ENCODE assay signal across 8 cellular contexts in the genomic region with DNA sequence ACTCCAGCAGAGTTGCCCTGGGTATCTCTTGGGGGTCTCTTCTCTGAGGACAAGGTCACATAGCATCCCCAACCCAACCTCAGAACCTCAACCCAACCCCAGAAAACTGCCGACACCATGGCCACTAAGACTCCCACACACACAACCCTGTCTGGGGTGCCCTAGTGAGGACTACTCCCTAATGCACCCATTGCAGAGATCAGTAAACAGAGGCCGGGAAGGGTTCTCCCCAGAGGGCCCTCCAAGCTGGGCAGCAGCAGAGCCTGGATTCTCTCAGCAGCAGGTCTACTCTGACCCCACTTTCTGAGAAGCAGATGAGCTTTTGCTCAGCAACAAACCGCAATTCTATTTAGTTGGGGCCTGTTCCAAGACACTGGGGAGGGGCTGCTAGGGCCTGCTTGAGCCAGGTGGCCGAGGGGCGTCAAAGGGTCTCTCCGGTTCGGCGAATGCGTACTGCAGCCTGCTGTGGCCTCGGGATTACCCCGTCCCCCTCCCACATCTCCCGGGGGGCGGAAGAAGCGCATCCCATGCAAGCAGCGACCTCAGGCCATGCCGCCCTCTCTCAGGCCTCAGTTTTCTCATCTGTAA. TPM values are rescaled to one million over a fixed set of nuclear protein-coding genes. Genes with fewer than 3 reads are reported as not detected.
A peak's percentile ranks its signal among the peaks of the same experiment; 100 is the strongest.
DNase-seq lines count a peak whose midpoint lies in the region; ATAC-seq, FAIRE-seq and TF ChIP-seq lines count a peak whose summit lies in the region.

No MANE protein-coding gene starts in this region.

- H3K27me3 Mint-ChIP-seq in activated B cell treated with CpG ODN at 0.5 μM for 24 hours, result peaks cover 36% of the 10 kb centered on the region
- peaks cover 46 to 69% of the 10 kb centered on the region in 2 donors for H3K27me3 Mint-ChIP-seq in effector memory CD8-positive, alpha-beta T cell

- H3K36me3 ChIP-seq in right atrium auricular region (no peaks in the 10 kb centered on the region), kidney (ENCODE audit: control insufficient read depth in 1 of 2, insufficient read depth in 2 of 2, low read length in 2 of 2) (peaks cover 5 to 14% of the 10 kb centered on the region in 2 donors)

- POLR2A ChIA-PET in activated B cell treated with CpG ODN at 0.5 μM for 24 hours (lab: Charles Lee), result no interaction called here

- no peak for FAIRE-seq in kidney (lab: Jason Lieb, UNC)

- H3K4me3 ChIP-seq in right atrium auricular region (peak overlapping the region; percentile 51 to 58), kidney (ENCODE audit: low read length in 2 of 2) (peak overlapping the region; percentile 77 to 81)

- H3K9ac ChIP-seq in kidney (ENCODE audit: low read length in 2 of 2), result peak overlapping the region; percentile 78 to 92

- H3K27ac ChIP-seq in right atrium auricular region (no peak overlapping the region), kidney (ENCODE audit: low read depth in 2 of 2, low read length in 2 of 2) (peak overlapping the region; percentile 96 to 98)

- DNase-seq in right atrium auricular region (ENCODE audit: low spot score) (no peak), left ventricle myocardium superior (no peak), activated B cell treated with CpG ODN at 0.5 μM for 24 hours (no peak), kidney (no peak), retina (no peak), NCI-H345 treated with DMSO at 0.1 percent for 48 hours (lab: John Stamatoyannopoulos, UW; ENCODE audit: unreplicated experiment) (no peak)
- no peak for DNase-seq in effector memory CD8-positive, alpha-beta T cell

- peaks cover 0 to 12% of the 10 kb centered on the region in 2 donors for H3K4me1 ChIP-seq in right atrium auricular region
- peaks cover 26 to 29% of the 10 kb centered on the region in 2 donors for H3K4me1 ChIP-seq in kidney (ENCODE audit: control insufficient read depth in 1 of 2, insufficient read depth in 1 of 2, low read depth in 1 of 2, low read length in 2 of 2)

- no peaks in the 10 kb centered on the region for H3K27me3 ChIP-seq in right atrium auricular region

- H3K9me3 ChIP-seq in right atrium auricular region (peaks cover 0 to 2% of the 10 kb centered on the region in 2 donors), kidney (ENCODE audit: control insufficient read depth in 1 of 2, low read length in 2 of 2) (no peaks in the 10 kb centered on the region)

- H3K36me3 Mint-ChIP-seq in activated B cell treated with CpG ODN at 0.5 μM for 24 hours (ENCODE audit: low read depth), result no peaks in the 10 kb centered on the region
- H3K36me3 Mint-ChIP-seq in effector memory CD8-positive, alpha-beta T cell (ENCODE audit: insufficient read depth), result no peaks in the 10 kb centered on the region

- H3K27ac Mint-ChIP-seq in activated B cell treated with CpG ODN at 0.5 μM for 24 hours, result no peak overlapping the region
- H3K27ac Mint-ChIP-seq in effector memory CD8-positive, alpha-beta T cell, result no peak overlapping the region

- peaks cover 10% of the 10 kb centered on the region for H3K4me1 Mint-ChIP-seq in activated B cell treated with CpG ODN at 0.5 μM for 24 hours
- peaks cover 6 to 8% of the 10 kb centered on the region in 2 donors for H3K4me1 Mint-ChIP-seq in effector memory CD8-positive, alpha-beta T cell (ENCODE audit: low read depth in 2 of 2)

- intact Hi-C loops in left ventricle myocardium superior (cut with micrococcal nuclease), result no loop called here
- intact Hi-C loops in activated B cell treated with CpG ODN at 0.5 μM for 24 hours (cut with micrococcal nuclease), result loop anchor here (5.0 kb wide), 2 partner anchors 154 to 224 kb away; partner anchors contain the start of gene ERCC6
- intact Hi-C loops in kidney (cut with DNase I), result no loop called here

- no peak for TF ChIP-seq CTCF in right atrium auricular region (IDR thresholded peaks at IDR 0.05)
- TF ChIP-seq CTCF in activated B cell treated with CpG ODN at 0.5 μM for 24 hours (IDR thresholded peaks at IDR 0.05), result no peak
- TF ChIP-seq CTCF in kidney (IDR thresholded peaks at IDR 0.05; ENCODE audit: borderline replicate concordance, extremely low read depth, insufficient read depth), result no peak

- H3K4me3 Mint-ChIP-seq in activated B cell treated with CpG ODN at 0.5 μM for 24 hours, result peak overlapping the region; percentile 28
- H3K4me3 Mint-ChIP-seq in effector memory CD8-positive, alpha-beta T cell, result peak overlapping the region in 1 of 2 donors; percentile 25

- peaks cover 2% of the 10 kb centered on the region for H3K9me3 Mint-ChIP-seq in activated B cell treated with CpG ODN at 0.5 μM for 24 hours
- no peaks in the 10 kb centered on the region for H3K9me3 Mint-ChIP-seq in effector memory CD8-positive, alpha-beta T cell

- ATAC-seq in left ventricle myocardium superior, result no peak
- ATAC-seq in activated B cell treated with CpG ODN at 0.5 μM for 24 hours (ENCODE audit: low read depth), result no peak
- ATAC-seq in effector memory CD8-positive, alpha-beta T cell (replicated peaks), result no peak
- no peak for ATAC-seq in GM19023 (IDR thresholded peaks at IDR 0.05; ENCODE audit: unreplicated experiment)

- CTCF ChIA-PET in activated B cell treated with CpG ODN at 0.5 μM for 24 hours (lab: Charles Lee), result no interaction called here

RNA-seq across cellular contexts. Expression of gene OGDHL, which starts 0.8 kb away (rescaled TPM):
- total RNA-seq in right atrium auricular region (1 to 10 TPM; 5.2 to 6.4 TPM), left ventricle myocardium superior (4.1 TPM), activated B cell treated with CpG ODN at 0.5 μM for 24 hours (not detected in 2 replicates), kidney (82.8 TPM)
- 247 TPM for polyA plus RNA-seq in kidney (ENCODE audit: insufficient read depth, low read depth, low replicate concordance)

Comparison
In these comparisons a context has a peak if more than half of its experiments do, and no peak if none do; other contexts are left out.
1. H3K27ac ChIP-seq: peak in kidney (2 of 2); none in right atrium auricular region (0 of 2).
2. RNA of gene OGDHL, which starts 0.8 kb away (total RNA-seq): 82.8 TPM in kidney (single experiment); 5.2 to 6.4 TPM in right atrium auricular region, 4.1 TPM in left ventricle myocardium superior (single experiment) and not detected in activated B cell treated with CpG ODN at 0.5 μM for 24 hours; every median in the first group is over 10 times any median in the second.